In the genomic region with DNA sequence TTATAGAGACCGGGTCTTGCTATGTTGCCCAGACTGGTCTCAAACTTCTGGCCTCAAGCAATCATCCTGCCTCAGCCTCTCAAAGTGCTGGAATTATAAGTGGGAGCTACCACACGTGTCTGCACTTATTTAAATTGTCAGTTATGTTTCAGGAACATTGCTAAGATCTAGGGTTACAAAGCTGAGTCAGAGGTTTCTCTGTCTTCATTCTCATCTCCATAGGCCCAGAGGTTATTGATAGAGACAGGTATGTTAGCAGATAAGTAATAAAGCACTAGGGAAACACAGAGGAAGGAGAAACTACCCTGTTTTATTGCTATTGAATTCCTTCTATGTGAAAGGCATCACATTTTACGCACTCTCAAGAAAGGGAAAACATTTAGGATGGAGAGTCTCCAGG, we compare ENCODE assay signal across 1 cellular context.
TF ChIP-seq lines count a peak whose summit lies in the region.

No MANE protein-coding gene starts in this region.

TF ChIP-seq in A549, 52 proteins besides CTCF, POLR2A, EP300 and RAD21 (continued from another document):
- TF ChIP-seq MAZ (IDR thresholded peaks at IDR 0.05; ENCODE audit: borderline replicate concordance, low read depth, low read length) = no peak
- no peak for TF ChIP-seq ESRRA (IDR thresholded peaks at IDR 0.05; ENCODE audit: borderline replicate concordance, low read length)
- TF ChIP-seq, protein P1, sequence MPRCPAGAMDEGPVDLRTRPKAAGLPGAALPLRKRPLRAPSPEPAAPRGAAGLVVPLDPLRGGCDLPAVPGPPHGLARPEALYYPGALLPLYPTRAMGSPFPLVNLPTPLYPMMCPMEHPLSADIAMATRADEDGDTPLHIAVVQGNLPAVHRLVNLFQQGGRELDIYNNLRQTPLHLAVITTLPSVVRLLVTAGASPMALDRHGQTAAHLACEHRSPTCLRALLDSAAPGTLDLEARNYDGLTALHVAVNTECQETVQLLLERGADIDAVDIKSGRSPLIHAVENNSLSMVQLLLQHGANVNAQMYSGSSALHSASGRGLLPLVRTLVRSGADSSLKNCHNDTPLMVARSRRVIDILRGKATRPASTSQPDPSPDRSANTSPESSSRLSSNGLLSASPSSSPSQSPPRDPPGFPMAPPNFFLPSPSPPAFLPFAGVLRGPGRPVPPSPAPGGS (IDR thresholded peaks at IDR 0.05) = no peak
- no peak for TF ChIP-seq CHD2 (IDR thresholded peaks at IDR 0.05; ENCODE audit: low read length, partially characterized antibody)
- TF ChIP-seq FOSL2 (IDR thresholded peaks at IDR 0.05) = no peak
- TF ChIP-seq FOSL2 (CRISPR knock-in tag; IDR thresholded peaks at IDR 0.05) = no peak
- no peak for TF ChIP-seq FOXS1 (CRISPR knock-in tag; IDR thresholded peaks at IDR 0.05)
- no peak for TF ChIP-seq NFE2L2 (conservative IDR thresholded peaks at IDR 0.05; ENCODE audit: low read length)
- no peak for TF ChIP-seq RARB (CRISPR knock-in tag; IDR thresholded peaks at IDR 0.05)
- no peak for TF ChIP-seq CBX8 (IDR thresholded peaks at IDR 0.05)
- TF ChIP-seq, protein P2, sequence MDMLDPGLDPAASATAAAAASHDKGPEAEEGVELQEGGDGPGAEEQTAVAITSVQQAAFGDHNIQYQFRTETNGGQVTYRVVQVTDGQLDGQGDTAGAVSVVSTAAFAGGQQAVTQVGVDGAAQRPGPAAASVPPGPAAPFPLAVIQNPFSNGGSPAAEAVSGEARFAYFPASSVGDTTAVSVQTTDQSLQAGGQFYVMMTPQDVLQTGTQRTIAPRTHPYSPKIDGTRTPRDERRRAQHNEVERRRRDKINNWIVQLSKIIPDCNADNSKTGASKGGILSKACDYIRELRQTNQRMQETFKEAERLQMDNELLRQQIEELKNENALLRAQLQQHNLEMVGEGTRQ (IDR thresholded peaks at IDR 0.05) = no peak
- TF ChIP-seq PHF8 (IDR thresholded peaks at IDR 0.05; ENCODE audit: borderline replicate concordance, low read depth) = no peak
- TF ChIP-seq ZFP36 (IDR thresholded peaks at IDR 0.05; ENCODE audit: borderline replicate concordance, partially characterized antibody) = no peak
- TF ChIP-seq, protein P3, sequence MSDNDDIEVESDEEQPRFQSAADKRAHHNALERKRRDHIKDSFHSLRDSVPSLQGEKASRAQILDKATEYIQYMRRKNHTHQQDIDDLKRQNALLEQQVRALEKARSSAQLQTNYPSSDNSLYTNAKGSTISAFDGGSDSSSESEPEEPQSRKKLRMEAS (IDR thresholded peaks at IDR 0.05) = no peak
TF ChIP-seq in A549: peak in this region for 0.
